ENCODE assay signal across 1 cellular context in the genomic region with DNA sequence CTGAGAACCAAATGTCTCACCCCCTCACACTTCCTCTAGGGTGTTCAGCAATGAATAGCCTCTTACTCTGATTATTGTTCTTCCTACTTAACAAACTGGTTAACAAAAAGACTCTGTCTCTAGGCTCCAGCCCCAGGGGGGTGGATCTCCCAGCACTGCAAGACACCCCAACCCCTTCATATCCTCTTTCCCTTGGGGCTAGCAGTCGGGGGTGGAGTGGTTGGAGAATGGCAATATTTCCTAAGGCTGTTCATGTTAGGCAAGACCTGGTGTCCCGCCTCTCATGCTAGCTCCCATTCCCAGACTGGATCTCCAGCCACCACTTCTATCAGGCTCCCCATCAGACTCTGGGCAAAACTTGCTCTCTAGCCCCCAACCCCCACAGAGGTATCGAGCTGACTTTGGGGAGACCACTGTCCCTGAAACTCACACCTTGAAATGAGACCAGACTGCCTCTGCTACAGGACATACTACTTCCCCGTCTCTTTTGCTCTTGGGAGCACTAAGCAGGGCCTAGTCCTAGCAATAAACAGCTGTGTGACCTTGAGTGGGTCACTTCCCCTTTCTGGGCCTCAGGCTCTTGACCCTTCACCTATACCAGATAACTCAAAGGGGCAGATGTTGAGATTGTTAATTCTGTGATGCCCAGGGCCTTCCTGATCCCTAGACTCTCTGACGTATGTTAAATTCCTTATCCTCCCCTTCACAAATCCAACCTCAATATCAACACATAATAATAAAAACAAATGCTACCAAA.
TF ChIP-seq lines count a peak whose summit lies in the region.

No MANE protein-coding gene starts in this region.

TF ChIP-seq in HepG2, 621 proteins besides CTCF, POLR2A, EP300 and RAD21 (continued from another document):
- peak; percentile 79 for TF ChIP-seq ZNF263 (CRISPR knock-in tag; IDR thresholded peaks at IDR 0.05)
- TF ChIP-seq GLI4 (CRISPR knock-in tag; IDR thresholded peaks at IDR 0.05; ENCODE audit: borderline replicate concordance): no peak
- 0 out of 2 replicates have a peak, but pooled peaks have one; percentile 18 for TF ChIP-seq FOXA3 (CRISPR knock-in tag; IDR thresholded peaks at IDR 0.05)
- TF ChIP-seq, protein P1, sequence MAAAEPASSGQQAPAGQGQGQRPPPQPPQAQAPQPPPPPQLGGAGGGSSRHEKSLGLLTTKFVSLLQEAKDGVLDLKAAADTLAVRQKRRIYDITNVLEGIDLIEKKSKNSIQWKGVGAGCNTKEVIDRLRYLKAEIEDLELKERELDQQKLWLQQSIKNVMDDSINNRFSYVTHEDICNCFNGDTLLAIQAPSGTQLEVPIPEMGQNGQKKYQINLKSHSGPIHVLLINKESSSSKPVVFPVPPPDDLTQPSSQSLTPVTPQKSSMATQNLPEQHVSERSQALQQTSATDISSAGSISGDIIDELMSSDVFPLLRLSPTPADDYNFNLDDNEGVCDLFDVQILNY (CRISPR knock-in tag; conservative IDR thresholded peaks at IDR 0.05): no peak
- no peak for TF ChIP-seq ZNF33B (CRISPR knock-in tag; IDR thresholded peaks at IDR 0.05)
- no peak for TF ChIP-seq ZNF432 (CRISPR knock-in tag; IDR thresholded peaks at IDR 0.05; ENCODE audit: borderline replicate concordance)
- TF ChIP-seq ZNF30 (CRISPR knock-in tag; IDR thresholded peaks at IDR 0.05): no peak
- 0 out of 2 replicates have a peak, but pooled peaks have one; percentile 22 for TF ChIP-seq ELF3 (CRISPR knock-in tag; IDR thresholded peaks at IDR 0.05)
- no peak for TF ChIP-seq ZNF589 (CRISPR knock-in tag; conservative IDR thresholded peaks at IDR 0.05)
- TF ChIP-seq ZNF878 (CRISPR knock-in tag; IDR thresholded peaks at IDR 0.05): no peak
- no peak for TF ChIP-seq SOX6 (IDR thresholded peaks at IDR 0.05)
- TF ChIP-seq SOX6 (CRISPR knock-in tag; IDR thresholded peaks at IDR 0.05): peak; percentile 26; the same call in 1 of the 2 replicates
- no peak for TF ChIP-seq ZNF572 (CRISPR knock-in tag; IDR thresholded peaks at IDR 0.05)
- no peak for TF ChIP-seq KDM6A (CRISPR knock-in tag; IDR thresholded peaks at IDR 0.05; ENCODE audit: low read depth)
- TF ChIP-seq TBX3 (IDR thresholded peaks at IDR 0.05; ENCODE audit: borderline replicate concordance): no peak
- no peak for TF ChIP-seq SIN3A (IDR thresholded peaks at IDR 0.05; ENCODE audit: borderline replicate concordance, low read depth, low read length)
- peak; percentile 63; the same call in 1 of the 2 replicates for TF ChIP-seq PRDM15 (CRISPR knock-in tag; IDR thresholded peaks at IDR 0.05)
- TF ChIP-seq ZNF879 (CRISPR knock-in tag; IDR thresholded peaks at IDR 0.05): no peak
- 0 out of 2 replicates have a peak, but pooled peaks have one; percentile 26 for TF ChIP-seq ESRRA (CRISPR knock-in tag; IDR thresholded peaks at IDR 0.05; ENCODE audit: low read depth)
- TF ChIP-seq, protein P2, sequence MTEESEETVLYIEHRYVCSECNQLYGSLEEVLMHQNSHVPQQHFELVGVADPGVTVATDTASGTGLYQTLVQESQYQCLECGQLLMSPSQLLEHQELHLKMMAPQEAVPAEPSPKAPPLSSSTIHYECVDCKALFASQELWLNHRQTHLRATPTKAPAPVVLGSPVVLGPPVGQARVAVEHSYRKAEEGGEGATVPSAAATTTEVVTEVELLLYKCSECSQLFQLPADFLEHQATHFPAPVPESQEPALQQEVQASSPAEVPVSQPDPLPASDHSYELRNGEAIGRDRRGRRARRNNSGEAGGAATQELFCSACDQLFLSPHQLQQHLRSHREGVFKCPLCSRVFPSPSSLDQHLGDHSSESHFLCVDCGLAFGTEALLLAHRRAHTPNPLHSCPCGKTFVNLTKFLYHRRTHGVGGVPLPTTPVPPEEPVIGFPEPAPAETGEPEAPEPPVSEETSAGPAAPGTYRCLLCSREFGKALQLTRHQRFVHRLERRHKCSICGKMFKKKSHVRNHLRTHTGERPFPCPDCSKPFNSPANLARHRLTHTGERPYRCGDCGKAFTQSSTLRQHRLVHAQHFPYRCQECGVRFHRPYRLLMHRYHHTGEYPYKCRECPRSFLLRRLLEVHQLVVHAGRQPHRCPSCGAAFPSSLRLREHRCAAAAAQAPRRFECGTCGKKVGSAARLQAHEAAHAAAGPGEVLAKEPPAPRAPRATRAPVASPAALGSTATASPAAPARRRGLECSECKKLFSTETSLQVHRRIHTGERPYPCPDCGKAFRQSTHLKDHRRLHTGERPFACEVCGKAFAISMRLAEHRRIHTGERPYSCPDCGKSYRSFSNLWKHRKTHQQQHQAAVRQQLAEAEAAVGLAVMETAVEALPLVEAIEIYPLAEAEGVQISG (CRISPR knock-in tag; IDR thresholded peaks at IDR 0.05): no peak
- TF ChIP-seq NR2F2 (IDR thresholded peaks at IDR 0.05; ENCODE audit: borderline replicate concordance, low read depth): peak; percentile 37; the same call in 1 of the 2 replicates
- TF ChIP-seq, protein P3, sequence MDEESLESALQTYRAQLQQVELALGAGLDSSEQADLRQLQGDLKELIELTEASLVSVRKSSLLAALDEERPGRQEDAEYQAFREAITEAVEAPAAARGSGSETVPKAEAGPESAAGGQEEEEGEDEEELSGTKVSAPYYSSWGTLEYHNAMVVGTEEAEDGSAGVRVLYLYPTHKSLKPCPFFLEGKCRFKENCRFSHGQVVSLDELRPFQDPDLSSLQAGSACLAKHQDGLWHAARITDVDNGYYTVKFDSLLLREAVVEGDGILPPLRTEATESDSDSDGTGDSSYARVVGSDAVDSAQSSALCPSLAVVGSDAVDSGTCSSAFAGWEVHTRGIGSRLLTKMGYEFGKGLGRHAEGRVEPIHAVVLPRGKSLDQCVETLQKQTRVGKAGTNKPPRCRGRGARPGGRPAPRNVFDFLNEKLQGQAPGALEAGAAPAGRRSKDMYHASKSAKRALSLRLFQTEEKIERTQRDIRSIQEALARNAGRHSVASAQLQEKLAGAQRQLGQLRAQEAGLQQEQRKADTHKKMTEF (CRISPR knock-in tag; IDR thresholded peaks at IDR 0.05): 0 out of 2 replicates have a peak, but pooled peaks have one; percentile 19
